8 cellular contexts compared by ENCODE assay signal in the genomic region with DNA sequence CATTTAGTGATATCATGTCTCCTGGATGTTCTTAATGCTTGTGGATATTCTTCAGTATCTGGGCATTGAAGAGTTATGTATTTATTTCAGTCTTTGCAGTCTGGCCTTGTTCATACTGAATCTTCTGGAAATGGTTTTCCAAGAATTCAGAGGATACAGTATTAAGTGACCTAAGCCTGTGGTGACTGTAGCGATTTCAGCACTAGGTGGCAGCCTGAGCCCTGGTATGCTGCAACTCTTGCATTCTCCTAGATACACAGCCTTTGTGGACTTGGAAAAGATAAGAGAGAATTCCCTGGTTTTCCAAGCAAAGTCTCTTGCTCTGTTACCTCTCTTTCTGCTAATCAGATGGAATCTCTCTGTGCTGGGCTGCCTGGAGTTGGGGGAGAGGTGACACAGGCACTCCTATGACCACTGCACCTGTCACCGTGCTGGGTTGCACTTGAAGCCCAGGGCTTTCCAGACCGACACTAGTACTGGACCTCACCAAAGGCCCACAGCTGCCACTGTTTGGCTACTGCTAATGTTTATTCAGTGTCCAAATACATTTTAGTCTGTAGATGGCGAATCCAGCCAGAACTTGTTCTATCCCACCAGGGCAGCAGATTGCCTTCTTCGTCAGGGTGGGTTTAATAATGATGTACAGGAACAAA. TPM values are rescaled to one million over a fixed set of nuclear protein-coding genes. Genes with fewer than 3 reads are reported as not detected.
DNase-seq lines count a peak whose midpoint lies in the region; ATAC-seq and TF ChIP-seq lines count a peak whose summit lies in the region.

No MANE protein-coding gene starts in this region.

- H3K9me3 Mint-ChIP-seq in osteocyte (ENCODE audit: unreplicated experiment) = peaks cover 17% of the 10 kb centered on the region

- H3K27me3 Mint-ChIP-seq in osteocyte (ENCODE audit: unreplicated experiment) = no peaks in the 10 kb centered on the region

- H3K4me1 Mint-ChIP-seq in osteocyte (ENCODE audit: unreplicated experiment) = peaks cover 6% of the 10 kb centered on the region

- no peak for ATAC-seq in GM19324 (IDR thresholded peaks at IDR 0.05; ENCODE audit: low FRiP score, unreplicated experiment)

- DNase-seq in GM12865 (ENCODE audit: low read depth) (peak; percentile 7), NCI-H2029 treated with DMSO at 0.1 percent for 48 hours (lab: John Stamatoyannopoulos, UW) (peak; percentile 22), dedifferentiated amniotic fluid mesenchymal stem cell (ENCODE audit: extremely low spot score) (peak; percentile 20), osteocyte (ENCODE audit: extremely low spot score, unreplicated experiment) (no peak), GDM1 (lab: John Stamatoyannopoulos, UW) (no peak), T-helper 2 cell (no peak)
- DNase-seq in stimulated activated CD4-positive, alpha-beta T cell treated with anti-CD3 and anti-CD28 coated beads, Interleukin-4, amount 100 ng/mL, for 4 hours = no peak

- no peak overlapping the region for H3K4me3 Mint-ChIP-seq in osteocyte (ENCODE audit: unreplicated experiment)

- H3K27ac Mint-ChIP-seq in osteocyte (ENCODE audit: unreplicated experiment) = no peak overlapping the region

- peaks cover under 1% of the 10 kb centered on the region for H3K36me3 Mint-ChIP-seq in osteocyte (ENCODE audit: unreplicated experiment)

- TF ChIP-seq CTCF in GM12865 (IDR thresholded peaks at IDR 0.05; ENCODE audit: insufficient read depth, low read depth, low read length, missing control alignments) (peak; percentile 22), osteocyte (IDR thresholded peaks at IDR 0.05) (peak; percentile 60)

- no peak overlapping the region for H3K4me3 ChIP-seq in GM12865 (ENCODE audit: low read depth, low read length)

RNA-seq across cellular contexts. Expression of gene SPIN2A, which starts 19.3 kb away (rescaled TPM):
- 1.2 and 2.5 TPM in 2 replicates for total RNA-seq in osteocyte

RNA-seq across cellular contexts. Expression of gene SPIN2B, which starts 35.2 kb away (rescaled TPM):
- 17.7 and 18.9 TPM in 2 replicates for total RNA-seq in osteocyte

Comparison
In these comparisons a context has a peak if more than half of its experiments do, and no peak if none do; other contexts are left out.
1. DNase-seq: peak in GM12865 (single experiment), NCI-H2029 treated with DMSO at 0.1 percent for 48 hours (single experiment) and dedifferentiated amniotic fluid mesenchymal stem cell (single experiment); none in osteocyte (single experiment), GDM1 (single experiment), stimulated activated CD4-positive, alpha-beta T cell treated with anti-CD3 and anti-CD28 coated beads, Interleukin-4, amount 100 ng/mL, for 4 hours (0 of 2) and T-helper 2 cell (0 of 5).